8 cellular contexts compared by ENCODE assay signal in genomic region chr7:32580646-32581045, GRCh38.
"Had no signal": no experiment of that assay in that cellular context is flagged by ENCODE, and none has a peak within 500 bp of the region (broad histone marks: within the 10 kb centered on the region; RNA-seq: fewer than 3 reads in every experiment).

No MANE protein-coding gene starts in this region.

- H3K4me3 Mint-ChIP-seq: GM23338, H9, IgD-negative memory B cell had no signal

- H3K4me2 ChIP-seq: GM23338 had no signal

- H3K4me3 ChIP-seq: GM23338 had no signal

- H3K27me3 Mint-ChIP-seq: IgD-negative memory B cell had no signal

- DNase-seq: H9, HCEC 1CT, KBM-7 had no signal

- H3K4me1 Mint-ChIP-seq: IgD-negative memory B cell had no signal

- FAIRE-seq: H1, H54, HepG2 had no signal

- ATAC-seq: GM23338, HepG2 had no signal

- H3K9me3 Mint-ChIP-seq: GM23338, H9, IgD-negative memory B cell had no signal

- H3K27ac Mint-ChIP-seq: GM23338, H9, IgD-negative memory B cell had no signal
